Comparison of ENCODE assay signal across 10 cellular contexts in the genomic region with DNA sequence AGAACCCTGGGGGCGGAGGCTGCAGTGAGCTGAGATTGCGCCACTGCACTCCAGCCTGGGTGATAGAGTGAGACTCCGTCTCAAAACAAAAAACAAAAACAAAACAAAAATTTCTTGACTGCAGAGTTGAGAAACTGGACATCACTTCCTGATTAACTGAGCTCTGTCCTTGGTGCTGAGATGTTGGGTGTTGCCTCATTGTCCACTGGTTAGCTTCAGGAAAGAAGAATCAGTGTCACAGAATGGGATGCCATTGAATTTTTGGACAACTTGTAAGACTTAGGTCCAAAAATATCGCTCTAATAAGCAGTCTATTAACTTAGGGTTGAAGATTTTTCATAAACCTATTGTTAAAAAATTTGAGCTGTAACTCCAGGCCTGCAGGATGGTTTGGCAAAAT. TPM values are rescaled to one million over a fixed set of nuclear protein-coding genes. Genes with fewer than 3 reads are reported as not detected.
DNase-seq lines count a peak whose midpoint lies in the region; ATAC-seq and TF ChIP-seq lines count a peak whose summit lies in the region.
"Had no signal": no experiment of that assay in that cellular context is flagged by ENCODE, and none has a peak within 500 bp of the region (broad histone marks: within the 10 kb centered on the region; RNA-seq: fewer than 3 reads in every experiment).

No MANE protein-coding gene starts in this region.

- H3K9me3 ChIP-seq in Karpas-422 (ENCODE audit: low read length) (no peaks in the 10 kb centered on the region), adipocyte (ENCODE audit: control insufficient read depth, low read length) (no peaks in the 10 kb centered on the region), osteoblast (ENCODE audit: low read depth, low read length) (no peaks in the 10 kb centered on the region)

- DNase-seq in EL (peak; percentile 32), Karpas-422 (peak; percentile 67), adipocyte (ENCODE audit: low read depth) (peak; percentile 63), iPS-NIHi7 (ENCODE audit: extremely low spot score) (peak; percentile 55), osteoblast (ENCODE audit: insufficient read length, low spot score, missing footprints) (no peak)
- DNase-seq in activated effector memory CD4-positive, alpha-beta T cell treated with Interleukin-2 at 50 U/mL for 16 hours = no peak
- DNase-seq: effector memory CD4-positive, alpha-beta T cell; NK-92 treated with Interleukin-12 subunit alpha and Interleukin-12 subunit beta, amount 100 ng/mL, for 24 hours had no signal

- H3K36me3 ChIP-seq in Karpas-422 (ENCODE audit: insufficient read depth, low read length) (no peaks in the 10 kb centered on the region), adipocyte (ENCODE audit: control insufficient read depth, insufficient read depth, low read length, severe bottlenecking) (no peaks in the 10 kb centered on the region), osteoblast (ENCODE audit: insufficient read depth, low read length) (no peaks in the 10 kb centered on the region)

- H3K4me3 ChIP-seq in Karpas-422 (ENCODE audit: low read length) (no peak overlapping the region), adipocyte (ENCODE audit: low read length) (no peak overlapping the region), osteoblast (ENCODE audit: insufficient read depth, low read length) (no peak overlapping the region)

- H3K27ac ChIP-seq in Karpas-422 (ENCODE audit: low read length) (no peak overlapping the region), osteoblast (ENCODE audit: low read depth, low read length) (no peak overlapping the region)

- H4K20me1 ChIP-seq in Karpas-422 (ENCODE audit: insufficient read depth, low read depth, low read length) (no peaks in the 10 kb centered on the region), osteoblast (ENCODE audit: insufficient read depth, low read length) (no peaks in the 10 kb centered on the region)

- no peak for ATAC-seq in GM18867 (IDR thresholded peaks at IDR 0.05; ENCODE audit: unreplicated experiment)
- ATAC-seq in GM18517 (IDR thresholded peaks at IDR 0.05; ENCODE audit: unreplicated experiment) = no peak

- TF ChIP-seq CTCF in osteoblast (IDR thresholded peaks at IDR 0.05; ENCODE audit: extremely low read depth, low read depth, low read length) = no peak

- H3K9ac ChIP-seq in Karpas-422 (ENCODE audit: low read length) (no peak overlapping the region), adipocyte (ENCODE audit: low read length) (no peak overlapping the region)

- no peak overlapping the region for H3K4me2 ChIP-seq in Karpas-422 (ENCODE audit: low read depth, low read length, poor library complexity, severe bottlenecking)
- no peak overlapping the region for H3K4me2 ChIP-seq in osteoblast (ENCODE audit: insufficient read depth, low read length)

- H2AFZ ChIP-seq in Karpas-422 (ENCODE audit: low read length) (no peak overlapping the region), osteoblast (ENCODE audit: low read length) (no peak overlapping the region)

- H3K4me1 ChIP-seq in Karpas-422 (ENCODE audit: low read length) = no peaks in the 10 kb centered on the region
- no peaks in the 10 kb centered on the region for H3K4me1 ChIP-seq in adipocyte (ENCODE audit: control insufficient read depth, insufficient read depth, low read length)
- no peaks in the 10 kb centered on the region for H3K4me1 ChIP-seq in osteoblast (ENCODE audit: insufficient read depth, low read length)

- H3K27me3 ChIP-seq in Karpas-422 (ENCODE audit: low read length) (no peaks in the 10 kb centered on the region), adipocyte (replicated peaks; ENCODE audit: control insufficient read depth, insufficient read depth, low read length) (peaks cover 51% of the 10 kb centered on the region), osteoblast (ENCODE audit: insufficient read depth, low read length) (no peaks in the 10 kb centered on the region)

- H3K79me2 ChIP-seq in Karpas-422 (ENCODE audit: low read length) = no peaks in the 10 kb centered on the region
- no peaks in the 10 kb centered on the region for H3K79me2 ChIP-seq in osteoblast (ENCODE audit: insufficient read depth, low read length)

- no peaks in the 10 kb centered on the region for H3K9me2 ChIP-seq in Karpas-422 (replicated peaks; ENCODE audit: insufficient read depth, low read length)

RNA-seq across cellular contexts. Expression of gene KCNA10, which starts 23.8 kb away (rescaled TPM):
- not detected in 2 replicates for total RNA-seq in Karpas-422 (2014; rRNA removed; shearing (Covaris generic); ENCODE audit: low replicate concordance)
- not detected in 2 replicates for total RNA-seq in osteoblast

Comparison
In these comparisons a context has a peak if more than half of its experiments do, and no peak if none do; other contexts are left out.
1. DNase-seq: peak in EL (single experiment), Karpas-422 (single experiment), adipocyte (single experiment) and iPS-NIHi7 (single experiment); none in osteoblast (single experiment) and activated effector memory CD4-positive, alpha-beta T cell treated with Interleukin-2 at 50 U/mL for 16 hours (single experiment).